Comparison of ENCODE assay signal across 30 cellular contexts in genomic region chr9:123362856-123363255, GRCh38. TPM values are rescaled to one million over a fixed set of nuclear protein-coding genes. Genes with fewer than 3 reads are reported as not detected.
"Had no signal": no experiment of that assay in that cellular context is flagged by ENCODE, and none has a peak within 500 bp of the region (broad histone marks: within the 10 kb centered on the region; RNA-seq: fewer than 3 reads in every experiment).

No MANE protein-coding gene starts in this region.

- H3K4me1 ChIP-seq: parathyroid adenoma, testis, tibial artery had no signal

- H2AFZ ChIP-seq: parathyroid adenoma had no signal

- H3K4me3 Mint-ChIP-seq: effector memory CD8-positive, alpha-beta T cell; naive thymus-derived CD8-positive, alpha-beta T cell; stimulated activated naive CD8-positive, alpha-beta T cell treated with anti-CD3 and anti-CD28 coated beads, Interleukin-15, amount 100 ng/mL, for 72 hours had no signal

- H3K36me3 ChIP-seq: esophagus squamous epithelium, heart right ventricle, lower lobe of right lung, right atrium auricular region, tibial artery, upper lobe of left lung had no signal

- H3K27me3 ChIP-seq: right atrium auricular region, testis, upper lobe of left lung had no signal

- DNase-seq: dermis blood vessel endothelial cell; effector memory CD8-positive, alpha-beta T cell; erythroblast; esophagus squamous epithelium; foreskin melanocyte; glutamatergic neuron; heart right ventricle; hippocampal formation; left colon; left ventricle myocardium superior; lower lobe of right lung; midbrain; naive thymus-derived CD8-positive, alpha-beta T cell; stimulated activated CD4-positive, alpha-beta T cell treated with anti-CD3 and anti-CD28 coated beads, Interleukin-12 subunit alpha, Interleukin-12 subunit beta, amount 100 ng/mL, for 4 hours; stimulated activated CD4-positive, alpha-beta T cell treated with anti-CD3 and anti-CD28 coated beads, Interleukin-1b, Interleukin-23, amount 100 ng/mL, for 48 hours; stimulated activated CD4-positive, alpha-beta T cell treated with anti-CD3 and anti-CD28 coated beads, Interleukin-4, amount 100 ng/mL, for 1 hour; stimulated activated CD8-positive, alpha-beta memory T cell treated with anti-CD3 and anti-CD28 coated beads, Interleukin-4, amount 100 ng/mL, for 48 hours; stimulated activated naive CD4-positive, alpha-beta T cell; stimulated activated naive CD8-positive, alpha-beta T cell treated with anti-CD3 and anti-CD28 coated beads, Interleukin-15, amount 100 ng/mL, for 72 hours; testis; tibial artery had no signal

- H3K79me2 ChIP-seq: parathyroid adenoma had no signal

- ATAC-seq: effector memory CD8-positive, alpha-beta T cell; heart right ventricle; left colon; left ventricle myocardium superior; lower lobe of right lung; naive thymus-derived CD8-positive, alpha-beta T cell; sciatic nerve; stimulated activated naive CD8-positive, alpha-beta T cell treated with anti-CD3 and anti-CD28 coated beads, Interleukin-15, amount 100 ng/mL, for 72 hours had no signal

- H3K27ac Mint-ChIP-seq: effector memory CD8-positive, alpha-beta T cell; naive thymus-derived CD8-positive, alpha-beta T cell; progenitor cell of endocrine pancreas; stimulated activated naive CD8-positive, alpha-beta T cell treated with anti-CD3 and anti-CD28 coated beads, Interleukin-15, amount 100 ng/mL, for 72 hours had no signal

- H3K9ac ChIP-seq: parathyroid adenoma had no signal

- H3K27ac ChIP-seq: coronary artery, esophagus squamous epithelium, heart right ventricle, lower lobe of right lung, parathyroid adenoma, right atrium auricular region, testis, tibial artery, upper lobe of left lung had no signal

- H3K9me3 ChIP-seq: esophagus squamous epithelium, heart right ventricle, lower lobe of right lung, right atrium auricular region, testis, tibial artery, upper lobe of left lung had no signal

- H3K9me3 Mint-ChIP-seq: effector memory CD8-positive, alpha-beta T cell; naive thymus-derived CD8-positive, alpha-beta T cell; stimulated activated naive CD8-positive, alpha-beta T cell treated with anti-CD3 and anti-CD28 coated beads, Interleukin-15, amount 100 ng/mL, for 72 hours had no signal

- H3K36me3 Mint-ChIP-seq: naive thymus-derived CD8-positive, alpha-beta T cell had no signal

- H3K4me3 ChIP-seq: coronary artery, esophagus squamous epithelium, heart right ventricle, lower lobe of right lung, right atrium auricular region, smooth muscle cell, testis, tibial artery, upper lobe of left lung had no signal

RNA-seq across cellular contexts. Expression of gene CRB2, which starts 6.9 kb away (rescaled TPM):
- total RNA-seq: dermis blood vessel endothelial cell, esophagus squamous epithelium, lower lobe of right lung, myocyte, osteoblast had no signal
